ENCODE assay signal across 2 cellular contexts in genomic region chr1:33519240-33519884, GRCh38.
A peak's percentile ranks its signal among the peaks of the same experiment; 100 is the strongest.
TF ChIP-seq lines count a peak whose summit lies in the region.

No MANE protein-coding gene starts in this region.

TF ChIP-seq in HCT116, 20 proteins besides CTCF, POLR2A, EP300 and RAD21:
- no peak for TF ChIP-seq ZFX (IDR thresholded peaks at IDR 0.05)
- TF ChIP-seq SRF (IDR thresholded peaks at IDR 0.05; ENCODE audit: low read depth) = no peak
- no peak for TF ChIP-seq FOSL1 (IDR thresholded peaks at IDR 0.05; ENCODE audit: low read depth)
- no peak for TF ChIP-seq YY1 (IDR thresholded peaks at IDR 0.05; ENCODE audit: extremely low read depth, insufficient replicate concordance, low read depth, low read length)
- TF ChIP-seq REST (IDR thresholded peaks at IDR 0.05; ENCODE audit: low read depth) = no peak
- TF ChIP-seq, protein P1, sequence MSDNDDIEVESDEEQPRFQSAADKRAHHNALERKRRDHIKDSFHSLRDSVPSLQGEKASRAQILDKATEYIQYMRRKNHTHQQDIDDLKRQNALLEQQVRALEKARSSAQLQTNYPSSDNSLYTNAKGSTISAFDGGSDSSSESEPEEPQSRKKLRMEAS (IDR thresholded peaks at IDR 0.05) = no peak
- TF ChIP-seq ELF1 (IDR thresholded peaks at IDR 0.05; ENCODE audit: borderline replicate concordance, low read depth) = no peak
- no peak for TF ChIP-seq JUND (IDR thresholded peaks at IDR 0.05)
- TF ChIP-seq, protein P2, sequence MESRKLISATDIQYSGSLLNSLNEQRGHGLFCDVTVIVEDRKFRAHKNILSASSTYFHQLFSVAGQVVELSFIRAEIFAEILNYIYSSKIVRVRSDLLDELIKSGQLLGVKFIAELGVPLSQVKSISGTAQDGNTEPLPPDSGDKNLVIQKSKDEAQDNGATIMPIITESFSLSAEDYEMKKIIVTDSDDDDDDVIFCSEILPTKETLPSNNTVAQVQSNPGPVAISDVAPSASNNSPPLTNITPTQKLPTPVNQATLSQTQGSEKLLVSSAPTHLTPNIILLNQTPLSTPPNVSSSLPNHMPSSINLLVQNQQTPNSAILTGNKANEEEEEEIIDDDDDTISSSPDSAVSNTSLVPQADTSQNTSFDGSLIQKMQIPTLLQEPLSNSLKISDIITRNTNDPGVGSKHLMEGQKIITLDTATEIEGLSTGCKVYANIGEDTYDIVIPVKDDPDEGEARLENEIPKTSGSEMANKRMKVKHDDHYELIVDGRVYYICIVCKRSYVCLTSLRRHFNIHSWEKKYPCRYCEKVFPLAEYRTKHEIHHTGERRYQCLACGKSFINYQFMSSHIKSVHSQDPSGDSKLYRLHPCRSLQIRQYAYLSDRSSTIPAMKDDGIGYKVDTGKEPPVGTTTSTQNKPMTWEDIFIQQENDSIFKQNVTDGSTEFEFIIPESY (IDR thresholded peaks at IDR 0.05; ENCODE audit: extremely low read depth, insufficient replicate concordance, low read length) = no peak

TF ChIP-seq in GM12878, 131 proteins besides CTCF, POLR2A, EP300 and RAD21:
- TF ChIP-seq, protein P3, sequence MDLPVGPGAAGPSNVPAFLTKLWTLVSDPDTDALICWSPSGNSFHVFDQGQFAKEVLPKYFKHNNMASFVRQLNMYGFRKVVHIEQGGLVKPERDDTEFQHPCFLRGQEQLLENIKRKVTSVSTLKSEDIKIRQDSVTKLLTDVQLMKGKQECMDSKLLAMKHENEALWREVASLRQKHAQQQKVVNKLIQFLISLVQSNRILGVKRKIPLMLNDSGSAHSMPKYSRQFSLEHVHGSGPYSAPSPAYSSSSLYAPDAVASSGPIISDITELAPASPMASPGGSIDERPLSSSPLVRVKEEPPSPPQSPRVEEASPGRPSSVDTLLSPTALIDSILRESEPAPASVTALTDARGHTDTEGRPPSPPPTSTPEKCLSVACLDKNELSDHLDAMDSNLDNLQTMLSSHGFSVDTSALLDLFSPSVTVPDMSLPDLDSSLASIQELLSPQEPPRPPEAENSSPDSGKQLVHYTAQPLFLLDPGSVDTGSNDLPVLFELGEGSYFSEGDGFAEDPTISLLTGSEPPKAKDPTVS (IDR thresholded peaks at IDR 0.05; ENCODE audit: low read depth, low read length) = no peak
- TF ChIP-seq SPI1 (IDR thresholded peaks at IDR 0.05; ENCODE audit: borderline replicate concordance, insufficient read depth, low read depth, low read length) = peak; percentile 43; the same call in 1 of the 2 replicates
